In the genomic region with DNA sequence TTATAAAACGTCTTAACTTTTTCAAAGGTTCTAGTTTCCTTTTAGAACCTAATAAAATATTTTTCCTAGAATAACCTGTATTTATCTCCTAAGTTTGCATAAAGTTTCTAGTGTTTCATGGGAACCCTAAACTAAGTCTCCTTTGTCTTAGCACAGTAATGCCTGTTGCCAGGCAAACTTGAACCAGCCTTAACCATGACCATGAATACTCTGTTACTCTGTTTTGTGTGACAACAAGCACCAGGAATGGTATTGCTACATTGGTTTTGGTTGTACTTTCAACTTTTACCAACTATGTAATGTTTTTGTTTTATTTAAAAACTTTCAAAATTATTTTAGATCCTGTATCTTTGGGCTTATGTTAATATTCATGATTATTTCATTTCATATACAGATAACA, we compare ENCODE assay signal across 23 cellular contexts.
A peak's percentile ranks its signal among the peaks of the same experiment; 100 is the strongest.
DNase-seq lines count a peak whose midpoint lies in the region; ATAC-seq, FAIRE-seq and TF ChIP-seq lines count a peak whose summit lies in the region.
"Had no signal": no experiment of that assay in that cellular context is flagged by ENCODE, and none has a peak within 500 bp of the region (broad histone marks: within the 10 kb centered on the region; RNA-seq: fewer than 3 reads in every experiment).

No MANE protein-coding gene starts in this region.

- POLR2A ChIA-PET in GM12878 (lab: Charles Lee): no interaction called here

- no peak for FAIRE-seq in GM12878 (lab: Jason Lieb, UNC)
- FAIRE-seq: K562, keratinocyte had no signal

- H3K4me3 ChIP-seq in GM12878 (no peak overlapping the region), prostate gland (no peak overlapping the region)
- H3K4me3 ChIP-seq: coronary artery, K562 had no signal

- no TSS peak for BruUV-seq in GM12878 (replicated peaks; lab: Mats Ljungman, UMichigan)

- no peak overlapping the region for H3K9ac ChIP-seq in GM12878 (ENCODE audit: control insufficient read depth, insufficient read depth, low read length)

- intact Hi-C loops in GM12878 (cut with micrococcal nuclease; ENCODE audit: unreplicated experiment): no loop called here
- intact Hi-C loops in prostate gland (cut with DNase I): no loop called here

- H2AFZ ChIP-seq in GM12878 (ENCODE audit: control insufficient read depth, low read depth, low read length): no peak overlapping the region

- TF ChIP-seq EP300 in GM12878 (IDR thresholded peaks at IDR 0.05; ENCODE audit: borderline replicate concordance in 1 of 2, control insufficient read depth in 1 of 2, low read depth in 2 of 2, low read length in 2 of 2): no peak

- H3K36me3 ChIP-seq in GM12878 (ENCODE audit: control insufficient read depth in 2 of 2, insufficient read depth in 2 of 2, low read length in 1 of 2) (no peaks in the 10 kb centered on the region), prostate gland (no peaks in the 10 kb centered on the region)

- RAD21 ChIA-PET in GM12878 (lab: Charles Lee; ENCODE audit: unreplicated experiment): no interaction called here

- in situ Hi-C loops in GM12878 (cut with MboI): no loop called here

- no peak for TF ChIP-seq CTCF in GM12878 (IDR thresholded peaks at IDR 0.05 in 2 of 3, conservative IDR thresholded peaks at IDR 0.05 in 1 of 3; ENCODE audit: control insufficient read depth in 2 of 3, extremely low read depth in 1 of 3, insufficient read depth in 1 of 3, low read depth in 3 of 3, low read length in 3 of 3)
- TF ChIP-seq CTCF in prostate gland (IDR thresholded peaks at IDR 0.05): no peak

- CTCF ChIA-PET in GM12878 (lab: Yijun Ruan, JAX): no interaction called here

- H3K27me3 ChIP-seq in GM12878 (replicated peaks in 1 of 2; ENCODE audit: control insufficient read depth in 2 of 2, insufficient read depth in 2 of 2, low read length in 1 of 2): no peaks in the 10 kb centered on the region
- H3K27me3 ChIP-seq in prostate gland (replicated peaks; ENCODE audit: insufficient read depth): no peaks in the 10 kb centered on the region

- TF ChIP-seq RAD21 in GM12878 (IDR thresholded peaks at IDR 0.05; ENCODE audit: insufficient read depth, low read depth, low read length): no peak

- H3K27ac ChIP-seq in GM12878 (ENCODE audit: control insufficient read depth, insufficient read depth): peak overlapping the region; percentile 18; the same call in 1 of the 2 replicates
- H3K27ac ChIP-seq in prostate gland: no peak overlapping the region
- H3K27ac ChIP-seq in substantia nigra (ENCODE audit: low read depth, low read length, poor library complexity, severe bottlenecking): no peak overlapping the region
- H3K27ac ChIP-seq: coronary artery had no signal

- 57% methylated on average over 1 of the region's 1 CpG for WGBS in GM12878 (ENCODE audit: insufficient coverage, insufficient replicate concordance, low lambda C conversion rate, missing lambda C conversion rate)
- 45% methylated on average over 1 of the region's 1 CpG for WGBS in prostate gland

- ATAC-seq in GM18517 (IDR thresholded peaks at IDR 0.05; ENCODE audit: unreplicated experiment) (peak; percentile 40), GM21619 (IDR thresholded peaks at IDR 0.05; ENCODE audit: unreplicated experiment) (peak; percentile 40), HG03108 (IDR thresholded peaks at IDR 0.05; ENCODE audit: unreplicated experiment) (peak; percentile 41), GM12878 (peak; percentile 71)
- ATAC-seq: activated CD8-positive, alpha-beta T cell treated with anti-CD3 and anti-CD28 coated beads for 36 hours; activated T-cell treated with anti-CD3 and anti-CD28 coated beads, Interleukin-2, amount 50 U/mL, for 4 hours; K562; naive thymus-derived CD8-positive, alpha-beta T cell; T-helper 17 cell had no signal

- TF ChIP-seq POLR2A in GM12878 (IDR thresholded peaks at IDR 0.05; ENCODE audit: low read depth, low read length) (no peak), prostate gland (IDR thresholded peaks at IDR 0.05) (no peak)

- peaks cover 14% of the 10 kb centered on the region for H3K79me2 ChIP-seq in GM12878 (ENCODE audit: control insufficient read depth, insufficient read depth, low read length)

- no peaks in the 10 kb centered on the region for H3K9me3 ChIP-seq in GM12878 (replicated peaks; ENCODE audit: control insufficient read depth, insufficient read depth, low read length)
- no peaks in the 10 kb centered on the region for H3K9me3 ChIP-seq in prostate gland

- H3K4me1 ChIP-seq in GM12878 (ENCODE audit: control insufficient read depth, insufficient read depth, low read length): peaks cover 30% of the 10 kb centered on the region
- H3K4me1 ChIP-seq in prostate gland (replicated peaks): no peaks in the 10 kb centered on the region

- SMC1A ChIA-PET in GM12878 (lab: Charles Lee; ENCODE audit: uncharacterized antibody, unreplicated experiment): no interaction called here

- DNase-seq in GM12878 (ENCODE audit: low read depth, low spot score): no peak
- no peak for DNase-seq in prostate gland (ENCODE audit: low spot score)
- DNase-seq in substantia nigra (lab: John Stamatoyannopoulos, UW): no peak
- DNase-seq in DMS53 treated with DMSO at 0.1 percent for 48 hours (lab: John Stamatoyannopoulos, UW; ENCODE audit: unreplicated experiment): no peak
- DNase-seq in RPMI8226: no peak
- DNase-seq: activated CD8-positive, alpha-beta T cell treated with anti-CD3 and anti-CD28 coated beads for 36 hours; activated T-cell treated with anti-CD3 and anti-CD28 coated beads, Interleukin-2, amount 50 U/mL, for 4 hours; HCEC 1CT; hippocampal formation; mesenchymal stem cell; naive thymus-derived CD8-positive, alpha-beta T cell; NCI-H1930; NCI-H446 treated with DMSO at 0.1 percent for 48 hours; posterior cingulate gyrus; SHP77 treated with DMSO at 0.1 percent for 48 hours; stimulated activated CD4-positive, alpha-beta T cell treated with anti-CD3 and anti-CD28 coated beads, Interleukin-4, amount 100 ng/mL, for 4 hours; T-helper 17 cell had no signal

- H3K4me2 ChIP-seq in GM12878 (ENCODE audit: control insufficient read depth, insufficient read depth): peak overlapping the region; percentile 56; the same call in 1 of the 2 replicates

- H4K20me1 ChIP-seq in GM12878 (ENCODE audit: control insufficient read depth, insufficient read depth): no peaks in the 10 kb centered on the region

TF ChIP-seq in GM12878, 131 proteins besides CTCF, POLR2A, EP300 and RAD21:
- TF ChIP-seq DPF2 (IDR thresholded peaks at IDR 0.05) (no peak), RCOR1 (conservative IDR thresholded peaks at IDR 0.05; ENCODE audit: low read depth, low read length) (no peak)
